ENCODE assay signal across 9 cellular contexts in genomic region chr3:101725890-101726275, GRCh38. TPM values are rescaled to one million over a fixed set of nuclear protein-coding genes. Genes with fewer than 3 reads are reported as not detected.
DNase-seq lines count a peak whose midpoint lies in the region; ATAC-seq and TF ChIP-seq lines count a peak whose summit lies in the region.
"Had no signal": no experiment of that assay in that cellular context is flagged by ENCODE, and none has a peak within 500 bp of the region (broad histone marks: within the 10 kb centered on the region; RNA-seq: fewer than 3 reads in every experiment).

No MANE protein-coding gene starts in this region.

- in situ Hi-C loops in astrocyte of the spinal cord (cut with HindIII; ENCODE audit: low sequenced_read_pairs) = no loop called here

- H3K27me3 ChIP-seq in left ventricle myocardium inferior (ENCODE audit: low read depth) (no peaks in the 10 kb centered on the region), upper lobe of right lung (no peaks in the 10 kb centered on the region)

- H3K27ac ChIP-seq in left ventricle myocardium inferior (replicated peaks) (no peak overlapping the region), upper lobe of right lung (no peak overlapping the region)

- peaks cover 6% of the 10 kb centered on the region for H3K36me3 Mint-ChIP-seq in memory B cell

- peak overlapping the region; percentile 92 for H3K27ac Mint-ChIP-seq in memory B cell

- intact Hi-C loops in left ventricle myocardium inferior (cut with micrococcal nuclease) (no loop called here), left ventricle myocardium superior (cut with micrococcal nuclease) (no loop called here), upper lobe of right lung (cut with DNase I) (no loop called here)

- peak overlapping the region; percentile 84 for H3K4me3 ChIP-seq in left ventricle myocardium inferior
- H3K4me3 ChIP-seq in astrocyte of the spinal cord (ENCODE audit: low read depth, low read length) = peak overlapping the region; percentile 86
- H3K4me3 ChIP-seq in upper lobe of right lung = peak overlapping the region; percentile 75

- TF ChIP-seq CTCF in left ventricle myocardium inferior (IDR thresholded peaks at IDR 0.05; ENCODE audit: borderline replicate concordance) (no peak), astrocyte of the spinal cord (IDR thresholded peaks at IDR 0.05; ENCODE audit: low read depth, low read length) (no peak), upper lobe of right lung (IDR thresholded peaks at IDR 0.05) (no peak)

- H3K4me1 ChIP-seq in left ventricle myocardium inferior = peaks cover 37% of the 10 kb centered on the region
- peaks cover 9% of the 10 kb centered on the region for H3K4me1 ChIP-seq in upper lobe of right lung

- no peak for DNase-seq in left ventricle myocardium inferior
- no peak for DNase-seq in left ventricle myocardium superior
- DNase-seq in astrocyte of the spinal cord (ENCODE audit: low read depth, low spot score) = no peak
- DNase-seq in memory B cell (ENCODE audit: low spot score in 2 of 2) = no peak
- DNase-seq in upper lobe of right lung = no peak
- DNase-seq in SW 1271 (lab: John Stamatoyannopoulos, UW) = no peak
- DNase-seq in DMS114 treated with DMSO at 0.1 percent for 48 hours (lab: John Stamatoyannopoulos, UW; ENCODE audit: unreplicated experiment) = no peak
- DNase-seq: GDM1 had no signal

- no peaks in the 10 kb centered on the region for H3K27me3 Mint-ChIP-seq in memory B cell

- peak overlapping the region; percentile 98 for H3K4me3 Mint-ChIP-seq in memory B cell

- no peaks in the 10 kb centered on the region for H3K9me3 ChIP-seq in left ventricle myocardium inferior (replicated peaks)
- H3K9me3 ChIP-seq in upper lobe of right lung = no peaks in the 10 kb centered on the region

- peaks cover 2% of the 10 kb centered on the region for H3K9me3 Mint-ChIP-seq in memory B cell

- ATAC-seq in left ventricle myocardium superior (no peak), memory B cell (ENCODE audit: low read depth) (no peak), upper lobe of right lung (no peak), GM18873 (IDR thresholded peaks at IDR 0.05; ENCODE audit: low FRiP score, unreplicated experiment) (no peak)

- peaks cover 12% of the 10 kb centered on the region for H3K4me1 Mint-ChIP-seq in memory B cell

- H3K36me3 ChIP-seq in left ventricle myocardium inferior = peaks cover 31% of the 10 kb centered on the region
- peaks cover 9% of the 10 kb centered on the region for H3K36me3 ChIP-seq in upper lobe of right lung

RNA-seq across cellular contexts. Expression of gene CEP97, which starts 1.5 kb away (rescaled TPM):
- 5.9 TPM for total RNA-seq in left ventricle myocardium inferior
- 6.5 TPM for total RNA-seq in left ventricle myocardium superior
- 7.6 TPM for total RNA-seq in upper lobe of right lung

RNA-seq across cellular contexts. Expression of gene RPL24, which starts 39.4 kb away (rescaled TPM):
- total RNA-seq in left ventricle myocardium inferior (770 TPM), left ventricle myocardium superior (816 TPM), upper lobe of right lung (821 TPM)

RNA-seq across cellular contexts. Expression of gene ZBTB11, which starts 49.0 kb away (rescaled TPM):
- total RNA-seq in left ventricle myocardium inferior (10.3 TPM), left ventricle myocardium superior (12.0 TPM), upper lobe of right lung (22.8 TPM)

RNA-seq across cellular contexts. Expression of gene NXPE3, which starts 53.1 kb away (rescaled TPM):
- total RNA-seq in left ventricle myocardium inferior (47.9 TPM), left ventricle myocardium superior (48.0 TPM), upper lobe of right lung (15.9 TPM)
